ENCODE assay signal across 27 cellular contexts in genomic region chr10:69745698-69746097, GRCh38.
DNase-seq lines count a peak whose midpoint lies in the region; ATAC-seq and TF ChIP-seq lines count a peak whose summit lies in the region.
"Had no signal": no experiment of that assay in that cellular context is flagged by ENCODE, and none has a peak within 500 bp of the region (broad histone marks: within the 10 kb centered on the region; RNA-seq: fewer than 3 reads in every experiment).

No MANE protein-coding gene starts in this region.

- no peaks in the 10 kb centered on the region for H4K20me1 ChIP-seq in Loucy (ENCODE audit: insufficient read depth, low read length, poor library complexity, severe bottlenecking)
- H4K20me1 ChIP-seq: BLaER1 treated with 17β-estradiol and CSF1 and Interleukin-3, amounts not matched to agents 10 nM and 100 nM had no signal

- H3K4me3 ChIP-seq in GM06990 (replicated peaks; ENCODE audit: low read depth, low read length), result no peak overlapping the region
- H3K4me3 ChIP-seq in Loucy (ENCODE audit: low read length, poor library complexity, severe bottlenecking), result no peak overlapping the region
- H3K4me3 ChIP-seq: BLaER1 treated with 17β-estradiol and CSF1 and Interleukin-3, amounts not matched to agents 10 nM and 100 nM; colonic mucosa; tibial artery had no signal

- no peaks in the 10 kb centered on the region for H3K4me1 ChIP-seq in Loucy (ENCODE audit: insufficient read depth, low read length, poor library complexity, severe bottlenecking)
- H3K4me1 ChIP-seq: colonic mucosa had no signal

- no peaks in the 10 kb centered on the region for H3F3A ChIP-seq in Loucy (ENCODE audit: low read depth)

- H3K79me2 ChIP-seq in Loucy (ENCODE audit: insufficient read depth, low read length), result no peaks in the 10 kb centered on the region

- H3K36me3 ChIP-seq in GM06990 (ENCODE audit: control insufficient read depth, insufficient read depth, low read length) (no peaks in the 10 kb centered on the region), Loucy (ENCODE audit: insufficient read depth, low read length) (no peaks in the 10 kb centered on the region)
- H3K36me3 ChIP-seq: BLaER1 treated with 17β-estradiol and CSF1 and Interleukin-3, amounts not matched to agents 10 nM and 100 nM; colonic mucosa; tibial artery had no signal

- H3K9ac ChIP-seq in Loucy (ENCODE audit: low read depth, low read length, poor library complexity, severe bottlenecking), result no peak overlapping the region
- H3K9ac ChIP-seq: BLaER1 treated with 17β-estradiol and CSF1 and Interleukin-3, amounts not matched to agents 10 nM and 100 nM had no signal

- DNase-seq in GM06990 (ENCODE audit: extremely low read depth, insufficient read length), result peak; percentile 28
- no peak for DNase-seq in NCI-H1694 (lab: John Stamatoyannopoulos, UW)
- no peak for DNase-seq in NCI-H345 treated with DMSO at 0.1 percent for 48 hours (lab: John Stamatoyannopoulos, UW; ENCODE audit: unreplicated experiment)
- no peak for DNase-seq in NCI-H524 treated with DMSO at 0.1 percent for 48 hours (lab: John Stamatoyannopoulos, UW)
- DNase-seq: activated CD4-positive, alpha-beta memory T cell treated with anti-CD3 and anti-CD28 coated beads for 36 hours; activated gamma-delta T cell; amygdala; colonic mucosa; effector memory CD4-positive, alpha-beta T cell; erythroblast; HCEC 1CT; left cardiac atrium; NCI-H1105; NCI-H2081 treated with DMSO at 0.1 percent for 48 hours; NCI-H345; OCI-M1; right cardiac atrium; SHP77; stimulated activated CD4-positive, alpha-beta T cell treated with anti-CD3 and anti-CD28 coated beads, Interleukin-4, amount 100 ng/mL, for 1 hour; T1000; tibial artery had no signal

- no peak overlapping the region for H2AFZ ChIP-seq in Loucy (ENCODE audit: low read length)

- H3K9me2 ChIP-seq in Loucy (replicated peaks; ENCODE audit: low read depth, low read length), result no peaks in the 10 kb centered on the region

- peak; percentile 65 for ATAC-seq in GM18858 (IDR thresholded peaks at IDR 0.05; ENCODE audit: unreplicated experiment)
- ATAC-seq in HG02870 (IDR thresholded peaks at IDR 0.05; ENCODE audit: unreplicated experiment), result peak; percentile 77
- ATAC-seq in HG03521 (IDR thresholded peaks at IDR 0.05; ENCODE audit: unreplicated experiment), result no peak
- ATAC-seq: left cardiac atrium, right cardiac atrium, WTC11 had no signal

- H3K4me2 ChIP-seq in Loucy (ENCODE audit: low read depth, low read length, poor library complexity, severe bottlenecking), result peak overlapping the region; percentile 2
- H3K4me2 ChIP-seq: BLaER1 treated with 17β-estradiol and CSF1 and Interleukin-3, amounts not matched to agents 10 nM and 100 nM had no signal

- H3K9me3 ChIP-seq in Loucy (ENCODE audit: insufficient read depth, low read depth, low read length), result no peaks in the 10 kb centered on the region
- H3K9me3 ChIP-seq: BLaER1 treated with 17β-estradiol and CSF1 and Interleukin-3, amounts not matched to agents 10 nM and 100 nM; colonic mucosa; tibial artery had no signal

- H3K27me3 ChIP-seq in GM06990 (replicated peaks; ENCODE audit: control insufficient read depth, insufficient read depth, low read length) (peaks cover 2% of the 10 kb centered on the region), Loucy (ENCODE audit: insufficient read depth, low read length, poor library complexity, severe bottlenecking) (no peaks in the 10 kb centered on the region)
- H3K27me3 ChIP-seq: BLaER1 treated with 17β-estradiol and CSF1 and Interleukin-3, amounts not matched to agents 10 nM and 100 nM; colonic mucosa; tibial artery had no signal

- TF ChIP-seq CTCF in GM06990 (IDR thresholded peaks at IDR 0.05; ENCODE audit: insufficient read depth, low read length, poor library complexity, severe bottlenecking), result no peak
- no peak for TF ChIP-seq CTCF in Loucy (conservative IDR thresholded peaks at IDR 0.05; ENCODE audit: low read length)
